Comparison of ENCODE assay signal across 1 cellular context in the genomic region with DNA sequence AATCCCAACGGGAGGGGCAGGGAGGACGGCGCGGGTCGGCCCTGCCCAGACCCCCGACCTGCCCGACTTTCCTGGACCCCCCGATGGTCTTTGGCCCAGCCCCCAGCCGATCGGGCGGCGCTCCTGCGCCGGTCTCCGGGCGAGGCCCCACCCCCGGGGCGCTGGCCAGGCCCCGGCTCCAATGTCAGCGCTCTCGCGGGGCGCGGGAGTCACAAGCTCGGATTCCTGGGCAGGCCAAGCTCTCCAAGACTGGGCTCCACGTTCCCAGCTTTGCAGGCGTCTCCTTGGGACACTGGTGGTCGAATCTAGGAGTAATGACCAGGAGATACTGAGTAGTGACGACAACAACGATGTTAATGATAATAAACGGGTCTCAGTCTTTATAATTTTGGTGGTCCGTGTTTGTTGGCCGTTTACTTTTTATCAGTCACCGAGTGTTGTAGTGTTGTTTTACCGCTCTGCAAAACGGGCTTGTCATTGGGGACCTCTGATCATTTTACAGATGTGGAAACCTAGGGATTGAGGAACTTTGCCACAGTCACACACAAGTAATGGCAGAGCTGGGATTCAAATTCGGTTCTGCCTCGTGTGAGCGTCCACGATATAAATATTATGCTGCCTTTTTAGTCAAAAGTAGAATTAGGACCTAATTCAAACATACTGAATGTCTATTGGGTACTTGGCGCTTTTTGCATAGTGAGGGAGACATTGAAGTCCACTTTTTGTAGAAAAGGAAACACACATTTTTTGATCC.
TF ChIP-seq lines count a peak whose summit lies in the region.

No MANE protein-coding gene starts in this region.

TF ChIP-seq in HepG2, 621 proteins besides CTCF, POLR2A, EP300 and RAD21 (continued from another document and continues in another):
- TF ChIP-seq SAFB2 (CRISPR knock-in tag; IDR thresholded peaks at IDR 0.05; ENCODE audit: borderline replicate concordance, low read depth), result no peak
- no peak for TF ChIP-seq CEBPZ (IDR thresholded peaks at IDR 0.05; ENCODE audit: low read length)
- TF ChIP-seq ZFP82 (CRISPR knock-in tag; IDR thresholded peaks at IDR 0.05; ENCODE audit: borderline replicate concordance), result no peak; the same call in 1 of the 2 replicates
- no peak for TF ChIP-seq ZNF644 (CRISPR knock-in tag; IDR thresholded peaks at IDR 0.05; ENCODE audit: low read depth)
- TF ChIP-seq SNRNP70 (IDR thresholded peaks at IDR 0.05; ENCODE audit: low read depth, low read length), result no peak
- 0 out of 2 replicates have a peak, but pooled peaks have one; percentile 1 for TF ChIP-seq NCOA1 (CRISPR knock-in tag; IDR thresholded peaks at IDR 0.05)
- no peak for TF ChIP-seq CAMTA2 (CRISPR knock-in tag; IDR thresholded peaks at IDR 0.05; ENCODE audit: borderline replicate concordance)
- peak; percentile 37; the same call in 1 of the 2 replicates for TF ChIP-seq ZNF629 (CRISPR knock-in tag; conservative IDR thresholded peaks at IDR 0.05)
- TF ChIP-seq BRD4 (CRISPR knock-in tag; IDR thresholded peaks at IDR 0.05), result no peak
- TF ChIP-seq ZNF143 (CRISPR knock-in tag; IDR thresholded peaks at IDR 0.05), result no peak
- 0 out of 2 replicates have a peak, but pooled peaks have one; percentile 6 for TF ChIP-seq FOXA3 (CRISPR knock-in tag; IDR thresholded peaks at IDR 0.05)
- TF ChIP-seq NFE2L2 (IDR thresholded peaks at IDR 0.05; ENCODE audit: low read length), result no peak
- TF ChIP-seq ZNF710 (CRISPR knock-in tag; IDR thresholded peaks at IDR 0.05; ENCODE audit: borderline replicate concordance), result no peak
- 0 out of 2 replicates have a peak, but pooled peaks have one; percentile 5 for TF ChIP-seq ZNF850 (CRISPR knock-in tag; conservative IDR thresholded peaks at IDR 0.05)
- TF ChIP-seq CREBL2 (CRISPR knock-in tag; IDR thresholded peaks at IDR 0.05; ENCODE audit: borderline replicate concordance), result no peak
- TF ChIP-seq, protein P1, sequence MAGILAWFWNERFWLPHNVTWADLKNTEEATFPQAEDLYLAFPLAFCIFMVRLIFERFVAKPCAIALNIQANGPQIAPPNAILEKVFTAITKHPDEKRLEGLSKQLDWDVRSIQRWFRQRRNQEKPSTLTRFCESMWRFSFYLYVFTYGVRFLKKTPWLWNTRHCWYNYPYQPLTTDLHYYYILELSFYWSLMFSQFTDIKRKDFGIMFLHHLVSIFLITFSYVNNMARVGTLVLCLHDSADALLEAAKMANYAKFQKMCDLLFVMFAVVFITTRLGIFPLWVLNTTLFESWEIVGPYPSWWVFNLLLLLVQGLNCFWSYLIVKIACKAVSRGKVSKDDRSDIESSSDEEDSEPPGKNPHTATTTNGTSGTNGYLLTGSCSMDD (CRISPR knock-in tag; IDR thresholded peaks at IDR 0.05), result no peak
- TF ChIP-seq LCORL (IDR thresholded peaks at IDR 0.05), result no peak
- no peak for TF ChIP-seq LCORL (CRISPR knock-in tag; IDR thresholded peaks at IDR 0.05)
- TF ChIP-seq CBX5 (CRISPR knock-in tag; IDR thresholded peaks at IDR 0.05; ENCODE audit: borderline replicate concordance), result no peak
- TF ChIP-seq ZNF253 (CRISPR knock-in tag; IDR thresholded peaks at IDR 0.05; ENCODE audit: borderline replicate concordance), result no peak
- no peak for TF ChIP-seq ZKSCAN1 (IDR thresholded peaks at IDR 0.05; ENCODE audit: low read length)
- no peak for TF ChIP-seq KDM6A (CRISPR knock-in tag; IDR thresholded peaks at IDR 0.05; ENCODE audit: low read depth)
- TF ChIP-seq ZNF230 (CRISPR knock-in tag; IDR thresholded peaks at IDR 0.05), result no peak
- TF ChIP-seq NFAT5 (CRISPR knock-in tag; IDR thresholded peaks at IDR 0.05), result peak; percentile 11; the same call in 1 of the 2 replicates
- TF ChIP-seq PPARG (CRISPR knock-in tag; conservative IDR thresholded peaks at IDR 0.05), result no peak
- no peak for TF ChIP-seq ZFP36 (IDR thresholded peaks at IDR 0.05; ENCODE audit: borderline replicate concordance, low read depth, low read length, partially characterized antibody)
- TF ChIP-seq, protein P2, sequence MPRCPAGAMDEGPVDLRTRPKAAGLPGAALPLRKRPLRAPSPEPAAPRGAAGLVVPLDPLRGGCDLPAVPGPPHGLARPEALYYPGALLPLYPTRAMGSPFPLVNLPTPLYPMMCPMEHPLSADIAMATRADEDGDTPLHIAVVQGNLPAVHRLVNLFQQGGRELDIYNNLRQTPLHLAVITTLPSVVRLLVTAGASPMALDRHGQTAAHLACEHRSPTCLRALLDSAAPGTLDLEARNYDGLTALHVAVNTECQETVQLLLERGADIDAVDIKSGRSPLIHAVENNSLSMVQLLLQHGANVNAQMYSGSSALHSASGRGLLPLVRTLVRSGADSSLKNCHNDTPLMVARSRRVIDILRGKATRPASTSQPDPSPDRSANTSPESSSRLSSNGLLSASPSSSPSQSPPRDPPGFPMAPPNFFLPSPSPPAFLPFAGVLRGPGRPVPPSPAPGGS (CRISPR knock-in tag; IDR thresholded peaks at IDR 0.05), result no peak
- no peak for TF ChIP-seq ZMYM2 (CRISPR knock-in tag; IDR thresholded peaks at IDR 0.05)
- no peak for TF ChIP-seq KLF13 (CRISPR knock-in tag; IDR thresholded peaks at IDR 0.05)
- TF ChIP-seq DNMT1 (CRISPR knock-in tag; IDR thresholded peaks at IDR 0.05), result no peak
- no peak; the same call in 1 of the 2 replicates for TF ChIP-seq ZNF546 (CRISPR knock-in tag; conservative IDR thresholded peaks at IDR 0.05)
- TF ChIP-seq ZNF740 (CRISPR knock-in tag; IDR thresholded peaks at IDR 0.05), result no peak
- TF ChIP-seq NFIC (IDR thresholded peaks at IDR 0.05; ENCODE audit: low read length), result peak; percentile 26; the same call in 1 of the 2 replicates
- TF ChIP-seq ZC3H13 (CRISPR knock-in tag; IDR thresholded peaks at IDR 0.05), result 0 out of 2 replicates have a peak, but pooled peaks have one; percentile 41
- TF ChIP-seq EZH2 (conservative IDR thresholded peaks at IDR 0.05; ENCODE audit: low read depth, low read length), result no peak
- TF ChIP-seq ZNF30 (CRISPR knock-in tag; IDR thresholded peaks at IDR 0.05), result no peak
- peak; percentile 6 for TF ChIP-seq MED8 (CRISPR knock-in tag; IDR thresholded peaks at IDR 0.05; ENCODE audit: insufficient replicate concordance)
- no peak for TF ChIP-seq ARID2 (CRISPR knock-in tag; IDR thresholded peaks at IDR 0.05; ENCODE audit: borderline replicate concordance)
- no peak for TF ChIP-seq ZNF251 (CRISPR knock-in tag; IDR thresholded peaks at IDR 0.05)
- no peak for TF ChIP-seq ZFP1 (CRISPR knock-in tag; IDR thresholded peaks at IDR 0.05)
- no peak for TF ChIP-seq KLF6 (CRISPR knock-in tag; IDR thresholded peaks at IDR 0.05)
- TF ChIP-seq ASH2L (IDR thresholded peaks at IDR 0.05; ENCODE audit: insufficient read length, low read depth, low read length), result no peak
- no peak for TF ChIP-seq AKNA (CRISPR knock-in tag; IDR thresholded peaks at IDR 0.05; ENCODE audit: borderline replicate concordance)
- TF ChIP-seq KAT2B (IDR thresholded peaks at IDR 0.05; ENCODE audit: borderline replicate concordance, low read depth, low read length), result no peak
